11 cellular contexts compared by ENCODE assay signal in the genomic region with DNA sequence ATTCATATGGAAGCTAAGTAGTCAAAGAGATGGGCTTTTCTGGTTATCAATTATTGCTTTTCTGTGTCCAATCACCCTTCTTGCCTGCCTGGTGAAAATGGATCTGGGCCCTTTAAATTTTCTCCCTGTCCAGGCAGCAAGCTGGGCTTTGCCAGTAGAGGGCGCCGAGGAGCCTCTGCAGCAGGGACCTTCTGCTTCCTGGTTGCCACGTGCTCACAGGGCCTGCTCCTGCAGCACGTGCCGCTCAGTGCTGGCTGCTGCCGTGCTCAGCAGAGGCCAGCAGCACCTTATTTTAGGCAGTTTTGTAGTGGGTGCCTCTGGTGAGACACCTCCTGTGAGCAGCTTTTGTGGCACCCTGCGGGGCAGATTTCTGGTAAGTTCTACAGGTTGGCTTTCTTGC. TPM values are rescaled to one million over a fixed set of nuclear protein-coding genes. Genes with fewer than 3 reads are reported as not detected.
A peak's percentile ranks its signal among the peaks of the same experiment; 100 is the strongest.
DNase-seq lines count a peak whose midpoint lies in the region; ATAC-seq, FAIRE-seq and TF ChIP-seq lines count a peak whose summit lies in the region.
"Had no signal": no experiment of that assay in that cellular context is flagged by ENCODE, and none has a peak within 500 bp of the region (broad histone marks: within the 10 kb centered on the region; RNA-seq: fewer than 3 reads in every experiment).

No MANE protein-coding gene starts in this region.

- CTCF ChIA-PET in Caco-2 (lab: Charles Lee) (interaction anchor here (0.8 to 1.2 kb wide), 2 partner anchors 10 to 67 kb away, joined by 3 to 4 read pairs; no protein-coding TSS in a partner anchor), PC-9 (lab: Charles Lee) (no interaction called here), T-cell (lab: Charles Lee) (no interaction called here)

- peak; percentile 59 to 71 for TF ChIP-seq CTCF in Caco-2 (IDR thresholded peaks at IDR 0.05; ENCODE audit: insufficient read depth in 1 of 2, low read depth in 1 of 2, low read length in 1 of 2, severe bottlenecking in 1 of 2, unreplicated experiment in 1 of 2)
- peak; percentile 34; the same call in 1 of the 2 replicates for TF ChIP-seq CTCF in GM12874 (IDR thresholded peaks at IDR 0.05; ENCODE audit: insufficient read depth, low read depth, low read length)
- TF ChIP-seq CTCF in PC-9 (conservative IDR thresholded peaks at IDR 0.05) = peak; percentile 52
- no peak for TF ChIP-seq CTCF in kidney (IDR thresholded peaks at IDR 0.05; ENCODE audit: borderline replicate concordance, extremely low read depth, insufficient read depth)

- H3K27ac ChIP-seq in PC-9 (no peak overlapping the region), kidney (ENCODE audit: low read depth in 2 of 2, low read length in 2 of 2) (no peak overlapping the region)

- H3K36me3 Mint-ChIP-seq in Caco-2 (ENCODE audit: insufficient read depth, unreplicated experiment) = peaks cover 5% of the 10 kb centered on the region
- peaks cover 3% of the 10 kb centered on the region for H3K36me3 Mint-ChIP-seq in T-cell
- peaks cover 2 to 46% (median 12%) of the 10 kb centered on the region in 3 donors for H3K36me3 Mint-ChIP-seq in naive thymus-derived CD8-positive, alpha-beta T cell

- POLR2A ChIA-PET in Caco-2 (lab: Charles Lee) (no interaction called here), PC-9 (lab: Charles Lee; ENCODE audit: unreplicated experiment) (no interaction called here), T-cell (lab: Charles Lee) (no interaction called here)
- POLR2A ChIA-PET in naive thymus-derived CD8-positive, alpha-beta T cell (lab: Charles Lee) = no interaction called here

- H3K4me3 Mint-ChIP-seq in Caco-2 (ENCODE audit: unreplicated experiment) (peak overlapping the region; percentile 63), T-cell (no peak overlapping the region)
- no peak overlapping the region for H3K4me3 Mint-ChIP-seq in naive thymus-derived CD8-positive, alpha-beta T cell

- H3K9me3 ChIP-seq in Caco-2 = peaks cover 7% of the 10 kb centered on the region; the same call in 1 of the 2 replicates
- H3K9me3 ChIP-seq in PC-9 (ENCODE audit: insufficient read depth, low read depth) = no peaks in the 10 kb centered on the region; the same call in 1 of the 2 replicates
- H3K9me3 ChIP-seq in kidney (ENCODE audit: control insufficient read depth in 1 of 2, low read length in 2 of 2) = peaks cover 6 to 31% of the 10 kb centered on the region in 2 donors

- H3K4me1 Mint-ChIP-seq in Caco-2 (ENCODE audit: low read depth, unreplicated experiment) = no peaks in the 10 kb centered on the region
- H3K4me1 Mint-ChIP-seq in T-cell = no peaks in the 10 kb centered on the region
- H3K4me1 Mint-ChIP-seq in naive thymus-derived CD8-positive, alpha-beta T cell = no peaks in the 10 kb centered on the region

- H3K27ac Mint-ChIP-seq in Caco-2 (ENCODE audit: unreplicated experiment) = no peak overlapping the region
- H3K27ac Mint-ChIP-seq in T-cell = no peak overlapping the region
- no peak overlapping the region for H3K27ac Mint-ChIP-seq in naive thymus-derived CD8-positive, alpha-beta T cell

- no peaks in the 10 kb centered on the region for H3K79me2 ChIP-seq in PC-9 (ENCODE audit: low read depth)

- no peaks in the 10 kb centered on the region for H3K4me1 ChIP-seq in Caco-2
- H3K4me1 ChIP-seq in PC-9 (replicated peaks; ENCODE audit: insufficient read depth) = no peaks in the 10 kb centered on the region
- H3K4me1 ChIP-seq in kidney (ENCODE audit: control insufficient read depth in 1 of 2, insufficient read depth in 1 of 2, low read depth in 1 of 2, low read length in 2 of 2) = no peaks in the 10 kb centered on the region

- H3K27me3 Mint-ChIP-seq in Caco-2 (ENCODE audit: insufficient read depth, unreplicated experiment) (no peaks in the 10 kb centered on the region), T-cell (no peaks in the 10 kb centered on the region)
- peaks cover 0 to 8% (median 3%) of the 10 kb centered on the region in 5 donors for H3K27me3 Mint-ChIP-seq in naive thymus-derived CD8-positive, alpha-beta T cell

- H3K36me3 ChIP-seq in Caco-2 (ENCODE audit: control insufficient read depth, insufficient read depth, low read length) (no peaks in the 10 kb centered on the region), PC-9 (ENCODE audit: low read depth) (no peaks in the 10 kb centered on the region), kidney (ENCODE audit: control insufficient read depth in 1 of 2, insufficient read depth in 2 of 2, low read length in 2 of 2) (no peaks in the 10 kb centered on the region)

- no peaks in the 10 kb centered on the region for H3K9me2 ChIP-seq in PC-9 (ENCODE audit: insufficient read depth)

- no peaks in the 10 kb centered on the region for H3K9me3 Mint-ChIP-seq in Caco-2 (ENCODE audit: unreplicated experiment)
- H3K9me3 Mint-ChIP-seq in T-cell = peaks cover 13 to 50% (median 38%) of the 10 kb centered on the region in 3 donors
- H3K9me3 Mint-ChIP-seq in naive thymus-derived CD8-positive, alpha-beta T cell = peaks cover 21 to 81% (median 48%) of the 10 kb centered on the region in 9 donors

- H4K20me1 ChIP-seq in PC-9 (ENCODE audit: insufficient read depth) = no peaks in the 10 kb centered on the region

- H3K27me3 ChIP-seq in Caco-2 (replicated peaks; ENCODE audit: control insufficient read depth, insufficient read depth, low read length) (no peaks in the 10 kb centered on the region), PC-9 (ENCODE audit: insufficient read depth, low read depth) (no peaks in the 10 kb centered on the region)

- BruUV-seq in Caco-2 (replicated peaks; lab: Mats Ljungman, UMichigan) = no TSS peak
- BruUV-seq in PC-9 (replicated peaks; lab: Mats Ljungman, UMichigan) = no TSS peak

- no peak for FAIRE-seq in kidney (lab: Jason Lieb, UNC)

- no peak overlapping the region for H3K4me2 ChIP-seq in PC-9

- H3K9ac ChIP-seq in kidney (ENCODE audit: low read length in 2 of 2) = no peak overlapping the region

- H3K4me3 ChIP-seq in Caco-2 (ENCODE audit: low read depth, low read length) (peak overlapping the region; percentile 32), PC-9 (no peak overlapping the region), kidney (ENCODE audit: low read length in 2 of 2) (no peak overlapping the region)

- ATAC-seq in T-cell (replicated peaks in 1 of 4) = no peak
- ATAC-seq in naive thymus-derived CD8-positive, alpha-beta T cell = no peak

- H3F3A ChIP-seq in PC-9 (ENCODE audit: insufficient read depth, low read depth) = no peaks in the 10 kb centered on the region

- intact Hi-C loops in Caco-2 (cut with micrococcal nuclease; ENCODE audit: unreplicated experiment) = loop anchor here (5.0 kb wide), 1 partner anchor 38 kb away; no protein-coding TSS in a partner anchor
- intact Hi-C loops in PC-9 (cut with micrococcal nuclease; ENCODE audit: unreplicated experiment) = no loop called here
- intact Hi-C loops in kidney (cut with DNase I) = no loop called here

- peak; percentile 62 to 85 for DNase-seq in Caco-2
- peak in 1 of 2 experiments; percentile 8 for DNase-seq in PC-9
- peak; percentile 55 for DNase-seq in kidney
- no peak for DNase-seq in T-cell
- no peak for DNase-seq in NCI-H1417 treated with DMSO at 0.1 percent for 48 hours (lab: John Stamatoyannopoulos, UW)
- no peak for DNase-seq in naive thymus-derived CD8-positive, alpha-beta T cell
- DNase-seq: activated effector memory CD4-positive, alpha-beta T cell treated with Interleukin-2 at 50 U/mL for 16 hours; NCI-H2171; occipital lobe; SW 1271 had no signal

- no peak overlapping the region for H2AFZ ChIP-seq in PC-9

RNA-seq across cellular contexts. Expression of gene ACTL8, which starts 4.0 kb away (rescaled TPM):
- total RNA-seq in Caco-2 (2022) (79.3 and 88.9 TPM in 2 replicates), PC-9 (2021) (0.55 and 0.68 TPM in 2 replicates), kidney (not detected), T-cell (not detected)
- not detected for polyA plus RNA-seq in kidney (ENCODE audit: insufficient read depth, low read depth, low replicate concordance)
- total RNA-seq in naive thymus-derived CD8-positive, alpha-beta T cell = not detected
- polyA plus RNA-seq in naive thymus-derived CD8-positive, alpha-beta T cell = not detected
- total RNA-seq: occipital lobe had no signal

Comparison
In these comparisons a context has a peak if more than half of its experiments do, and no peak if none do; other contexts are left out.
1. DNase-seq: peak in Caco-2 (2 of 2) and kidney (single experiment); none in T-cell (0 of 34), NCI-H1417 treated with DMSO at 0.1 percent for 48 hours (single experiment) and naive thymus-derived CD8-positive, alpha-beta T cell (0 of 10).
2. RNA of gene ACTL8, which starts 4.0 kb away (total RNA-seq): 79.3 to 88.9 TPM in Caco-2; 0.55 to 0.68 TPM in PC-9, not detected in kidney (single experiment), not detected in T-cell and not detected in naive thymus-derived CD8-positive, alpha-beta T cell; every median in the first group is over 10 times any median in the second.